Comparison of ENCODE assay signal across 8 cellular contexts in genomic region chrX:153667931-153668396, GRCh38. TPM values are rescaled to one million over a fixed set of nuclear protein-coding genes. Genes with fewer than 3 reads are reported as not detected.
DNase-seq lines count a peak whose midpoint lies in the region; ATAC-seq and TF ChIP-seq lines count a peak whose summit lies in the region.

No MANE protein-coding gene starts in this region.

- no peaks in the 10 kb centered on the region for H3K9me3 ChIP-seq in right cardiac atrium (ENCODE audit: control insufficient read depth, low read length)

- intact Hi-C loops in right cardiac atrium (cut with DNase I): loop anchor here (5.0 to 10.0 kb wide), 4 partner anchors 53 to 123 kb away; no protein-coding TSS in a partner anchor

- peak; percentile 75 for TF ChIP-seq CTCF in AG09309 (IDR thresholded peaks at IDR 0.05; ENCODE audit: control insufficient read depth, insufficient read depth, low read depth, low read length, missing control alignments)

- no peak overlapping the region for H3K27ac ChIP-seq in right cardiac atrium (ENCODE audit: low read length)

- WGBS in right cardiac atrium: 19% methylated on average over 14 of the region's 14 CpGs

- H3K27me3 ChIP-seq in right cardiac atrium (ENCODE audit: control insufficient read depth, insufficient read depth): no peaks in the 10 kb centered on the region

- ATAC-seq in GM19025 (IDR thresholded peaks at IDR 0.05; ENCODE audit: low read depth, unreplicated experiment) (peak; percentile 55), right cardiac atrium (peak; percentile 83), GM18858 (IDR thresholded peaks at IDR 0.05; ENCODE audit: unreplicated experiment) (no peak)

- peak overlapping the region; percentile 31 for H3K4me3 ChIP-seq in AG09309 (ENCODE audit: control insufficient read depth, low read depth, low read length)
- no peak overlapping the region for H3K4me3 ChIP-seq in right cardiac atrium (ENCODE audit: low read length)

- H3K4me1 ChIP-seq in right cardiac atrium (ENCODE audit: control insufficient read depth, insufficient read depth, low read length): no peaks in the 10 kb centered on the region

- DNase-seq in AG09309 (ENCODE audit: low read depth) (peak; percentile 27), NCI-H1048 (lab: John Stamatoyannopoulos, UW) (peak; percentile 3), T-helper 2 cell (peak; percentile 47 to 73 (median 63)), amniotic stem cell (lab: John Stamatoyannopoulos, UW) (peak; percentile 3), right cardiac atrium (peak; percentile 86 to 96 (median 95)), retina (peak; percentile 83)

RNA-seq across cellular contexts. Expression of gene PNCK, which starts 5.6 kb away (rescaled TPM):
- total RNA-seq in right cardiac atrium: 10 to 100 TPM in 2 of 4 donors, 1 to 10 TPM in 2; 7.8 to 12.4 (median 11.0) TPM
- 9.1 TPM for polyA plus RNA-seq in right cardiac atrium

RNA-seq across cellular contexts. Expression of gene SLC6A8, which starts 19.8 kb away (rescaled TPM):
- 100 to 1,000 TPM; 107 to 191 (median 151) TPM for total RNA-seq in right cardiac atrium
- polyA plus RNA-seq in right cardiac atrium: 131 TPM

RNA-seq across cellular contexts. Expression of gene DUSP9, which starts 21.0 kb away (rescaled TPM):
- total RNA-seq in right cardiac atrium: under 1 TPM in 1 of 4 donors, not detected in 3; 0.14 TPM
- polyA plus RNA-seq in right cardiac atrium: not detected

RNA-seq across cellular contexts. Expression of gene BCAP31, which starts 56.2 kb away (rescaled TPM):
- total RNA-seq in right cardiac atrium: 100 to 1,000 TPM; 111 to 143 (median 123) TPM
- 149 TPM for polyA plus RNA-seq in right cardiac atrium

RNA-seq across cellular contexts. Expression of gene ABCD1, which starts 56.7 kb away (rescaled TPM):
- 10 to 100 TPM; 14.1 to 15.9 (median 15.5) TPM for total RNA-seq in right cardiac atrium
- polyA plus RNA-seq in right cardiac atrium: 11.0 TPM

Comparison
In these comparisons a context has a peak if more than half of its experiments do, and no peak if none do; other contexts are left out.
1. DNase-seq: peak in every context shown above with its lines; median percentile 95 in right cardiac atrium; 83 in retina; 63 in T-helper 2 cell; 27 in AG09309; 3 in NCI-H1048; 3 in amniotic stem cell.